ENCODE assay signal across 9 cellular contexts in the genomic region with DNA sequence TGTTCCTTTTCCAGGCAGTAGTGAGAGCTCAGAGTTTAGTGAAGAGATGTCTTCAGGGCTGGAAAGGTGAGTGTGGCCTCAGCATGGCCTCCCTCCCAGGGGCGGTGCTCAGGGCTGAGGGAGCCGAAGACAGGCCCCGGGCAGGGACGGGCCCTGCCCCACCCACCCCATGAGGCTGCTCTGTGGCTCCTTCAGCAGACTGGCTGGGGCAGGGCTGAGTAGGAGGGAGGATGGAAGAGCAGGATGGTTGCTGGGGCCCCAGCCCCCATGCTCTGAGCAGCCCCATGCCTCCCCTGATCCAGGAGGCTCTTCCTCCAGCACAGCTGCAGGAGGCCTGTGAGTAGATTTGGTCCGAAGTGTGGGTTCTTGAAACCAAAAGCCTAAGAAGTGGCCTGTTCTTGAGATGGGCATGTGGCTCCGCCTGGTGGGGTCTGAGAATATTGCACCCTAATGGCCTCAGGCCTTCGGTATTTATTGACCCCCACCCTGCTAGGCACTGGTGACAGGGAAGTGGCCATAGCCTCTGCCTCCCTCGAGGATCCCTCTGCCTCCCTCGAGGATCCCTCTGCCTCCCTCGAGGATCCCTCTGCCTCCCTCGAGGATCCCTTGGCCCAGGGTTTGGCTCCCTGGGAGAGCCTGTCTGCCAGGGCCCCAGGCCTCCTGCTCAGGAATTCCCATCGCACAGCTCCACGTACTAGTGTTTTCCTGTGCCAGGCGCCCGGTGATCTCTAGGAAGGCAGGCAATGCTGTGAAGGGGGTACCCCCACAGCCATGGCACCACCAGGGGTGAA.
DNase-seq lines count a peak whose midpoint lies in the region; ATAC-seq and TF ChIP-seq lines count a peak whose summit lies in the region.
"Had no signal": no experiment of that assay in that cellular context is flagged by ENCODE, and none has a peak within 500 bp of the region (broad histone marks: within the 10 kb centered on the region; RNA-seq: fewer than 3 reads in every experiment).

No MANE protein-coding gene starts in this region.

- H3K36me3 ChIP-seq in OCI-LY1 (ENCODE audit: insufficient read depth, low read length): no peaks in the 10 kb centered on the region
- peaks cover 0 to 5% (median 0%) of the 10 kb centered on the region in 4 donors for H3K36me3 ChIP-seq in esophagus muscularis mucosa

- H3K4me3 ChIP-seq in OCI-LY1 (ENCODE audit: low read depth, low read length, poor library complexity, severe bottlenecking) (no peak overlapping the region), esophagus muscularis mucosa (no peak overlapping the region)

- no peak for TF ChIP-seq POLR2A in esophagus muscularis mucosa (IDR thresholded peaks at IDR 0.05; ENCODE audit: low read depth)

- TF ChIP-seq EP300 in esophagus muscularis mucosa (IDR thresholded peaks at IDR 0.05): no peak

- H3K9me2 ChIP-seq in OCI-LY1 (ENCODE audit: low read depth, low read length): no peaks in the 10 kb centered on the region

- H3K79me2 ChIP-seq in OCI-LY1 (ENCODE audit: insufficient read depth, low read length): no peaks in the 10 kb centered on the region

- no peaks in the 10 kb centered on the region for H3K9me3 ChIP-seq in OCI-LY1 (ENCODE audit: low read length)
- no peaks in the 10 kb centered on the region for H3K9me3 ChIP-seq in esophagus muscularis mucosa

- POLR2A ChIA-PET in naive thymus-derived CD8-positive, alpha-beta T cell (lab: Charles Lee): interaction anchor here (1.3 to 1.7 kb wide), 2 partner anchors 234 to 260 kb away, joined by 3 to 4 read pairs; no protein-coding TSS in a partner anchor

- H3K27me3 ChIP-seq in OCI-LY1 (ENCODE audit: insufficient read depth, low read length) (no peaks in the 10 kb centered on the region), esophagus muscularis mucosa (no peaks in the 10 kb centered on the region)

- no peak overlapping the region for H3K4me2 ChIP-seq in OCI-LY1 (ENCODE audit: low read length)

- H3K9me3 Mint-ChIP-seq in naive thymus-derived CD8-positive, alpha-beta T cell: peaks cover 0 to 2% (median 0%) of the 10 kb centered on the region in 9 donors

- H3K36me3 Mint-ChIP-seq in naive thymus-derived CD8-positive, alpha-beta T cell: peaks cover 0 to 16% (median 3%) of the 10 kb centered on the region in 3 donors

- DNase-seq in DMS114 treated with DMSO at 0.1 percent for 48 hours (lab: John Stamatoyannopoulos, UW; ENCODE audit: unreplicated experiment): peak; percentile 10
- DNase-seq in activated T-cell treated with anti-CD3 and anti-CD28 coated beads for 1 hour (ENCODE audit: low read depth): peak; percentile 69
- peak; percentile 95 for DNase-seq in esophagus muscularis mucosa (ENCODE audit: extremely low spot score)
- peak; percentile 49 to 83 (median 70) for DNase-seq in naive thymus-derived CD8-positive, alpha-beta T cell
- peak; percentile 50 to 58 for DNase-seq in stimulated activated CD8-positive, alpha-beta memory T cell treated with anti-CD3 and anti-CD28 coated beads, Interleukin-7, amount 100 ng/mL, for 4 hours (ENCODE audit: low read depth in 2 of 2)

- H4K20me1 ChIP-seq in OCI-LY1 (ENCODE audit: insufficient read depth, low read length): no peaks in the 10 kb centered on the region

- peaks cover 9 to 25% (median 12%) of the 10 kb centered on the region in 4 donors for H3K4me1 Mint-ChIP-seq in naive thymus-derived CD8-positive, alpha-beta T cell

- WGBS in esophagus muscularis mucosa: 13% methylated on average over 10 of the region's 15 CpGs

- ATAC-seq in HG03354 (IDR thresholded peaks at IDR 0.05; ENCODE audit: poor library complexity, severe bottlenecking, unreplicated experiment) (peak; percentile 64), GM18873 (IDR thresholded peaks at IDR 0.05; ENCODE audit: low FRiP score, unreplicated experiment) (no peak)
- ATAC-seq in naive thymus-derived CD8-positive, alpha-beta T cell: peak; percentile 66 to 78

- H3K27ac Mint-ChIP-seq in naive thymus-derived CD8-positive, alpha-beta T cell: peak overlapping the region in 1 of 10 donors; percentile 57
- H3K27ac Mint-ChIP-seq: activated naive CD8-positive, alpha-beta T cell had no signal

- no peak overlapping the region for H3K9ac ChIP-seq in OCI-LY1 (ENCODE audit: low read length)

- H3K4me3 Mint-ChIP-seq in naive thymus-derived CD8-positive, alpha-beta T cell: no peak overlapping the region
- H3K4me3 Mint-ChIP-seq: activated naive CD8-positive, alpha-beta T cell had no signal

- no peak overlapping the region for H2AFZ ChIP-seq in OCI-LY1 (ENCODE audit: low read length)

- intact Hi-C loops in esophagus muscularis mucosa (cut with DNase I): loop anchor here (2.0 to 5.0 kb wide), 2 partner anchors 44 to 177 kb away; no protein-coding TSS in a partner anchor

- H3K4me1 ChIP-seq in OCI-LY1 (ENCODE audit: insufficient read depth, low read length, severe bottlenecking) (no peaks in the 10 kb centered on the region), esophagus muscularis mucosa (peaks cover 28 to 65% (median 54%) of the 10 kb centered on the region in 4 donors)

- H3F3A ChIP-seq in OCI-LY1 (ENCODE audit: insufficient read depth, low read length): no peaks in the 10 kb centered on the region

- H3K27me3 Mint-ChIP-seq in naive thymus-derived CD8-positive, alpha-beta T cell: peaks cover 0 to 52% (median 18%) of the 10 kb centered on the region in 5 donors
- H3K27me3 Mint-ChIP-seq: activated naive CD8-positive, alpha-beta T cell had no signal

- no peak overlapping the region for H3K27ac ChIP-seq in OCI-LY1 (ENCODE audit: low read depth, low read length, poor library complexity, severe bottlenecking)
- peak overlapping the region; percentile 61 to 75 (median 71) for H3K27ac ChIP-seq in esophagus muscularis mucosa (replicated peaks in 1 of 4)

- TF ChIP-seq CTCF in OCI-LY1 (IDR thresholded peaks at IDR 0.05; ENCODE audit: low read length) (peak; percentile 86), esophagus muscularis mucosa (IDR thresholded peaks at IDR 0.05) (peak; percentile 91 to 97 (median 93))

Comparison
In these comparisons a context has a peak if more than half of its experiments do, and no peak if none do; other contexts are left out.
1. DNase-seq: peak in every context shown above with its lines; median percentile 95 in esophagus muscularis mucosa; 70 in naive thymus-derived CD8-positive, alpha-beta T cell; 69 in activated T-cell treated with anti-CD3 and anti-CD28 coated beads for 1 hour; 54 in stimulated activated CD8-positive, alpha-beta memory T cell treated with anti-CD3 and anti-CD28 coated beads, Interleukin-7, amount 100 ng/mL, for 4 hours; 10 in DMS114 treated with DMSO at 0.1 percent for 48 hours.